In the genomic region with DNA sequence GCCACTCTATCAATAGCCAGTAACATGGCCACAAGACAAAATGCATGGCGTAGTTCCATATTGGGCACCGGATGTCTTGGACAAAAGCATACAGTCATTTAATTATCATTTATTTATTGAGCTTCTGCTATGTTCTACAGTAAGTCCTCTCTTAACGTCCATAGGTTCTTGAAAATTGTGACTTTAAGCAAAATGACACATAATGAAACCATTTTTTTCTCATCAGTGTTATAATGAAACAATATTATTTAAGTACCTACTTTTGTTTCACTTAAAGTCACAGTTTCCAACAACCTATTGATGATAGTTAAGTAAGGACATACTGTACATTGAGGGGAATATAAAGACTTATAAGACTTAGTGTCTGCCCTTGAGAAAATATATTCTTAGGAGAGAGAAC, we compare ENCODE assay signal across 20 cellular contexts.
A peak's percentile ranks its signal among the peaks of the same experiment; 100 is the strongest.
DNase-seq lines count a peak whose midpoint lies in the region; ATAC-seq and TF ChIP-seq lines count a peak whose summit lies in the region.
"Had no signal": no experiment of that assay in that cellular context is flagged by ENCODE, and none has a peak within 500 bp of the region (broad histone marks: within the 10 kb centered on the region; RNA-seq: fewer than 3 reads in every experiment).

No MANE protein-coding gene starts in this region.

- POLR2A ChIA-PET in MCF 10A (lab: Yijun Ruan, JAX) = no interaction called here

- no peak for TF ChIP-seq CTCF in MCF 10A (IDR thresholded peaks at IDR 0.05; ENCODE audit: unreplicated experiment)
- no peak for TF ChIP-seq CTCF in breast epithelium (IDR thresholded peaks at IDR 0.05)
- TF ChIP-seq CTCF in brain (conservative IDR thresholded peaks at IDR 0.05) = no peak

- TF ChIP-seq POLR2A in breast epithelium (IDR thresholded peaks at IDR 0.05) = no peak

- H3K4me1 Mint-ChIP-seq in MCF 10A (ENCODE audit: insufficient read depth, unreplicated experiment) (peaks cover 22% of the 10 kb centered on the region), brain (peaks cover 29% of the 10 kb centered on the region)
- H3K4me1 Mint-ChIP-seq in T-helper 1 cell treated with Interleukin-12 subunit alpha and Interleukin-12 subunit beta and Interleukin-4 antibody, amounts not matched to agents 30 μg/mL and 1 μg/mL, for 36 hours (ENCODE audit: low read depth) = peaks cover 32% of the 10 kb centered on the region

- no peak overlapping the region for H3K4me3 ChIP-seq in breast epithelium
- H3K4me3 ChIP-seq: body of pancreas, coronary artery, hepatocyte, PC-9, SK-N-MC had no signal

- H3K27me3 Mint-ChIP-seq in MCF 10A (ENCODE audit: insufficient read depth, unreplicated experiment) (no peaks in the 10 kb centered on the region), brain (no peaks in the 10 kb centered on the region)
- no peaks in the 10 kb centered on the region for H3K27me3 Mint-ChIP-seq in T-helper 1 cell treated with Interleukin-12 subunit alpha and Interleukin-12 subunit beta and Interleukin-4 antibody, amounts not matched to agents 30 μg/mL and 1 μg/mL, for 36 hours (ENCODE audit: low read depth)

- H3K9me3 Mint-ChIP-seq in MCF 10A (ENCODE audit: unreplicated experiment) = no peaks in the 10 kb centered on the region
- no peaks in the 10 kb centered on the region for H3K9me3 Mint-ChIP-seq in T-helper 1 cell treated with Interleukin-12 subunit alpha and Interleukin-12 subunit beta and Interleukin-4 antibody, amounts not matched to agents 30 μg/mL and 1 μg/mL, for 36 hours
- no peaks in the 10 kb centered on the region for H3K9me3 Mint-ChIP-seq in brain

- intact Hi-C loops in MCF 10A (cut with micrococcal nuclease) (no loop called here), breast epithelium (cut with DNase I; ENCODE audit: low total_unique reads) (no loop called here)

- no peak for DNase-seq in MCF 10A (ENCODE audit: unreplicated experiment)
- no peak for DNase-seq in breast epithelium (ENCODE audit: low spot score in 2 of 2)
- DNase-seq in NCI-H1048 (lab: John Stamatoyannopoulos, UW) = no peak
- DNase-seq: activated CD4-positive, alpha-beta T cell treated with anti-CD3 and anti-CD28 coated beads, Interleukin-2, amount 50 U/mL, for 4 hours; activated gamma-delta T cell; body of pancreas; mammary epithelial cell; NCI-H1092 treated with DMSO at 0.1 percent for 48 hours; NCI-H82; PC-9; stimulated activated CD4-positive, alpha-beta T cell treated with anti-CD3 and anti-CD28 coated beads, Interleukin-2, amount 100 ng/mL, for 24 hours had no signal

- H3K36me3 Mint-ChIP-seq in MCF 10A (ENCODE audit: insufficient read depth, unreplicated experiment) (peaks cover 93% of the 10 kb centered on the region), brain (peaks cover 89% of the 10 kb centered on the region)
- peaks cover 66% of the 10 kb centered on the region for H3K36me3 Mint-ChIP-seq in T-helper 1 cell treated with Interleukin-12 subunit alpha and Interleukin-12 subunit beta and Interleukin-4 antibody, amounts not matched to agents 30 μg/mL and 1 μg/mL, for 36 hours (ENCODE audit: low read depth)

- H3K27ac Mint-ChIP-seq in MCF 10A (ENCODE audit: low read depth, unreplicated experiment) = peak overlapping the region; percentile 96
- H3K27ac Mint-ChIP-seq in T-helper 1 cell treated with Interleukin-12 subunit alpha and Interleukin-12 subunit beta and Interleukin-4 antibody, amounts not matched to agents 30 μg/mL and 1 μg/mL, for 36 hours = peak overlapping the region; percentile 1
- H3K27ac Mint-ChIP-seq in brain = peak overlapping the region in 3 of 5 experiments; percentile 0 to 98 (median 21)

- no TSS peak for BruUV-seq in MCF 10A (replicated peaks; lab: Mats Ljungman, UMichigan)

- no peaks in the 10 kb centered on the region for H3K36me3 ChIP-seq in breast epithelium

- no peaks in the 10 kb centered on the region for H3K4me1 ChIP-seq in breast epithelium

- no peak overlapping the region for H3K4me3 Mint-ChIP-seq in MCF 10A (ENCODE audit: unreplicated experiment)
- no peak overlapping the region for H3K4me3 Mint-ChIP-seq in T-helper 1 cell treated with Interleukin-12 subunit alpha and Interleukin-12 subunit beta and Interleukin-4 antibody, amounts not matched to agents 30 μg/mL and 1 μg/mL, for 36 hours
- no peak overlapping the region for H3K4me3 Mint-ChIP-seq in brain

- H3K9me3 ChIP-seq in breast epithelium = no peaks in the 10 kb centered on the region
- H3K9me3 ChIP-seq: body of pancreas had no signal

- CTCF ChIA-PET in MCF 10A (lab: Yijun Ruan, JAX) = interaction anchor here (0.7 kb wide), 1 partner anchor 11 kb away, joined by 3 read pairs; no protein-coding TSS in a partner anchor

- no peaks in the 10 kb centered on the region for H3K27me3 ChIP-seq in breast epithelium
- H3K27me3 ChIP-seq: body of pancreas, hepatocyte had no signal

- H3K27ac ChIP-seq in breast epithelium = no peak overlapping the region
- H3K27ac ChIP-seq: body of pancreas, coronary artery, hepatocyte, parathyroid adenoma, PC-9 had no signal

- ATAC-seq in GM19395 (IDR thresholded peaks at IDR 0.05; ENCODE audit: unreplicated experiment) (no peak), GM21528 (IDR thresholded peaks at IDR 0.05; ENCODE audit: low FRiP score, unreplicated experiment) (no peak), HG03342 (IDR thresholded peaks at IDR 0.05; ENCODE audit: unreplicated experiment) (no peak)
- ATAC-seq: body of pancreas had no signal

Comparison
In these comparisons a context has a peak if more than half of its experiments do, and no peak if none do; other contexts are left out.
1. H3K27ac Mint-ChIP-seq: peak in every context shown above with its lines; median percentile 96 in MCF 10A; 21 in brain; 1 in T-helper 1 cell treated with Interleukin-12 subunit alpha and Interleukin-12 subunit beta and Interleukin-4 antibody, amounts not matched to agents 30 μg/mL and 1 μg/mL, for 36 hours.